In genomic region chr3:172644258-172644657, GRCh38 we compare ENCODE assay signal across 5 cellular contexts.
"Had no signal": no experiment of that assay in that cellular context is flagged by ENCODE, and none has a peak within 500 bp of the region (broad histone marks: within the 10 kb centered on the region; RNA-seq: fewer than 3 reads in every experiment).

No MANE protein-coding gene starts in this region.

- H3K9ac ChIP-seq: GM23248 had no signal

- H2AFZ ChIP-seq: GM23248 had no signal

- H3K4me3 ChIP-seq: GM23248 had no signal

- DNase-seq: GM23248, GOT3, H7, HCEC 1CT, KBM-7 had no signal

- H3K27ac ChIP-seq: GM23248 had no signal
